In genomic region chr6:30341728-30342127, GRCh38 we compare ENCODE assay signal across 29 cellular contexts.
"Had no signal": no experiment of that assay in that cellular context is flagged by ENCODE, and none has a peak within 500 bp of the region (broad histone marks: within the 10 kb centered on the region; RNA-seq: fewer than 3 reads in every experiment).

No MANE protein-coding gene starts in this region.

- H3K27me3 Mint-ChIP-seq: activated B cell treated with CpG ODN at 0.5 μM for 24 hours; activated CD4-positive, alpha-beta memory T cell treated with anti-CD3 and anti-CD28 coated beads for 36 hours; activated CD4-positive, alpha-beta T cell treated with anti-CD3 and anti-CD28 coated beads, Interleukin-2, amount 10 ng/mL, durations not matched to agents 24 days and 14 days; activated CD8-positive, alpha-beta T cell treated with anti-CD3 and anti-CD28 coated beads for 36 hours; activated naive CD8-positive, alpha-beta T cell treated with anti-CD3 and anti-CD28 coated beads for 36 hours; activated T-helper 17 cell treated with anti-CD3 and anti-CD28 coated beads, Interleukin-2, amount 50 U/mL, for 72 hours; T-cell; T-helper 17 cell had no signal

- H3K9me3 Mint-ChIP-seq: activated B cell treated with CpG ODN at 0.5 μM for 24 hours; activated CD4-positive, alpha-beta memory T cell treated with anti-CD3 and anti-CD28 coated beads for 36 hours; activated CD4-positive, alpha-beta T cell treated with anti-CD3 and anti-CD28 coated beads, Interleukin-2, amount 10 ng/mL, durations not matched to agents 24 days and 14 days; activated CD8-positive, alpha-beta T cell treated with anti-CD3 and anti-CD28 coated beads for 36 hours; activated naive CD4-positive, alpha-beta T cell treated with anti-CD3 and anti-CD28 coated beads, Interleukin-2, amount 50 U/mL, for 72 hours; activated naive CD8-positive, alpha-beta T cell treated with anti-CD3 and anti-CD28 coated beads for 36 hours; activated T-cell treated with anti-CD3 and anti-CD28 coated beads, Interleukin-2, amount 50 U/mL, for 4 hours; activated T-cell treated with anti-CD3 and anti-CD28 coated beads, Interleukin-2, amount 50 U/mL, for 72 hours; activated T-helper 1 cell treated with anti-CD3 and anti-CD28 coated beads, Interleukin-12 subunit alpha, Interleukin-12 subunit beta, Interleukin-2, Interleukin-4 antibody, amounts not matched to agents 30 ng/mL and 10 ng/mL and 1 ng/mL, durations not matched to agents 14 hours and 24 hours and 36 hours; activated T-helper 17 cell treated with anti-CD3 and anti-CD28 coated beads, Interleukin-2, amount 50 U/mL, for 72 hours; T-cell had no signal

- H3K4me3 Mint-ChIP-seq: activated B cell treated with CpG ODN at 0.5 μM for 24 hours; activated CD4-positive, alpha-beta memory T cell treated with anti-CD3 and anti-CD28 coated beads for 36 hours; activated CD4-positive, alpha-beta T cell treated with anti-CD3 and anti-CD28 coated beads, Interleukin-2, amount 10 ng/mL, durations not matched to agents 24 days and 14 days; activated CD8-positive, alpha-beta T cell treated with anti-CD3 and anti-CD28 coated beads for 36 hours; activated naive CD8-positive, alpha-beta T cell treated with anti-CD3 and anti-CD28 coated beads for 36 hours; activated T-cell treated with anti-CD3 and anti-CD28 coated beads, Interleukin-2, amount 50 U/mL, for 4 hours; activated T-cell treated with anti-CD3 and anti-CD28 coated beads, Interleukin-2, amount 50 U/mL, for 72 hours; activated T-helper 1 cell treated with anti-CD3 and anti-CD28 coated beads, Interleukin-12 subunit alpha, Interleukin-12 subunit beta, Interleukin-2, Interleukin-4 antibody, amounts not matched to agents 30 ng/mL and 10 ng/mL and 1 ng/mL, durations not matched to agents 14 hours and 24 hours and 36 hours; activated T-helper 17 cell treated with anti-CD3 and anti-CD28 coated beads, Interleukin-2, amount 50 U/mL, for 72 hours; T-cell had no signal

- H3K27ac Mint-ChIP-seq: activated B cell treated with CpG ODN at 0.5 μM for 24 hours; activated CD4-positive, alpha-beta memory T cell treated with anti-CD3 and anti-CD28 coated beads for 36 hours; activated CD4-positive, alpha-beta T cell treated with anti-CD3 and anti-CD28 coated beads, Interleukin-2, amount 10 ng/mL, durations not matched to agents 24 days and 14 days; activated CD8-positive, alpha-beta T cell treated with anti-CD3 and anti-CD28 coated beads for 36 hours; activated naive CD4-positive, alpha-beta T cell treated with anti-CD3 and anti-CD28 coated beads, Interleukin-2, amount 50 U/mL, for 72 hours; activated naive CD8-positive, alpha-beta T cell treated with anti-CD3 and anti-CD28 coated beads for 36 hours; activated T-cell treated with anti-CD3 and anti-CD28 coated beads, Interleukin-2, amount 50 U/mL, for 72 hours; activated T-helper 1 cell treated with anti-CD3 and anti-CD28 coated beads, Interleukin-12 subunit alpha, Interleukin-12 subunit beta, Interleukin-2, Interleukin-4 antibody, amounts not matched to agents 30 ng/mL and 10 ng/mL and 1 ng/mL, durations not matched to agents 14 hours and 24 hours and 36 hours; T-cell had no signal

- DNase-seq: activated B cell treated with CpG ODN at 0.5 μM for 24 hours; activated CD4-positive, alpha-beta memory T cell treated with anti-CD3 and anti-CD28 coated beads for 36 hours; activated CD4-positive, alpha-beta T cell treated with anti-CD3 and anti-CD28 coated beads for 4 hours; activated CD4-positive, alpha-beta T cell treated with anti-CD3 and anti-CD28 coated beads, Interleukin-2, amount 10 ng/mL, durations not matched to agents 24 days and 14 days; activated CD4-positive, alpha-beta T cell treated with anti-CD3 and anti-CD28 coated beads, Interleukin-2, amount 50 U/mL, for 1 hour; activated CD4-positive, alpha-beta T cell treated with anti-CD3 and anti-CD28 coated beads, Interleukin-2, amount 50 U/mL, for 4 hours; activated CD4-positive, CD25-positive, alpha-beta regulatory T cell treated with anti-CD3 and anti-CD28 coated beads, Interleukin-2, amount 50 U/mL, for 72 hours; activated CD8-positive, alpha-beta memory T cell treated with anti-CD3 and anti-CD28 coated beads, Interleukin-2, amount 50 U/mL, for 4 hours; activated CD8-positive, alpha-beta T cell treated with anti-CD3 and anti-CD28 coated beads for 36 hours; activated effector memory CD4-positive, alpha-beta T cell treated with anti-CD3 and anti-CD28 coated beads, Interleukin-2, amount 50 U/mL, for 16 hours; activated gamma-delta T cell treated with Interleukin-2 at 50 U/mL for 16 hours; activated naive CD4-positive, alpha-beta T cell; activated naive CD4-positive, alpha-beta T cell treated with anti-CD3 and anti-CD28 coated beads, Interleukin-2, amount 50 U/mL, for 16 hours; activated naive CD8-positive, alpha-beta T cell treated with anti-CD3 and anti-CD28 coated beads for 36 hours; activated T-cell treated with anti-CD3 and anti-CD28 coated beads for 4 hours; activated T-cell treated with anti-CD3 and anti-CD28 coated beads, Interleukin-2, amount 50 U/mL, for 1 hour; activated T-cell treated with anti-CD3 and anti-CD28 coated beads, Interleukin-2, amount 50 U/mL, for 4 hours; activated T-cell treated with anti-CD3 and anti-CD28 coated beads, Interleukin-2, amount 50 U/mL, for 72 hours; adrenal gland; amniotic stem cell; aorta; body of pancreas; brain microvascular endothelial cell; central memory CD4-positive, alpha-beta T cell; T-cell; T-helper 17 cell had no signal
